Comparison of ENCODE assay signal across 9 cellular contexts in the genomic region with DNA sequence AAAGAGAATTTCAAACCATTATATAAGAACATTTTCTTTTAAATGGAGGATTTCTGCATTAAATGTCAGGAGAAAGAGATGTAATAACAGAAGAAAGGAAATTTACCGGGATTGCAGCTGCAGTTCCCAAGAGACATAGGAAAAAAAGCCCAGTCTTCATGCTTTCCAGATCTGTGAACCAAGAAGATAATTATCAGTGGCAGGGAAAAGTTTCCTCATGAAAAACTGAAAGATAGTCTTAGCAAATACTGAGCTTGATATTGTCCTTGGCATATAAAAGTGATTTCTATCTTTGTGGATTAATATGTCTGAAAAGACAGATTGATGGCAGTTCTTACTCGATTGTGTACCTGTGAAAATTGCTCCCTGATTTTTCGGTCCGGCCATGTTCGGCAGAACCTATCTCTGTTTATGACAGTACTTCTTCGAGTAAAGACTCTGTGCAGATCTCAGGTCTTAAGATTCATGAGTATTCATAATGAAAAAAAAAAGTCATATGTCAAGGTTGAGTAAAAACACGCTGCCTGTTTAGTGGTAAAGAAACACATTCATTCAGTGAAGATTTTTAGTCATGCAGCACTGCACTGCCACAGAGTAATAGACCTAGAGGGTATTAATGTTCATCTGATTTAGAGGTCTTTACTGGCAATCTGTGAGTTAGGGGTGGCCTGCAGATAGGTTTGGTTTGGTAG. TPM values are rescaled to one million over a fixed set of nuclear protein-coding genes. Genes with fewer than 3 reads are reported as not detected.
DNase-seq lines count a peak whose midpoint lies in the region; ATAC-seq and TF ChIP-seq lines count a peak whose summit lies in the region.
"Had no signal": no experiment of that assay in that cellular context is flagged by ENCODE, and none has a peak within 500 bp of the region (broad histone marks: within the 10 kb centered on the region; RNA-seq: fewer than 3 reads in every experiment).

No MANE protein-coding gene starts in this region.

- no peaks in the 10 kb centered on the region for H3K4me1 ChIP-seq in GM23338 (ENCODE audit: insufficient read depth)
- peaks cover 0 to 46% (median 17%) of the 10 kb centered on the region in 5 donors for H3K4me1 ChIP-seq in subcutaneous abdominal adipose tissue (ENCODE audit: control insufficient read depth in 5 of 5, insufficient read depth in 5 of 5, low read length in 5 of 5)
- H3K4me1 ChIP-seq in SJCRH30, result peaks cover 14% of the 10 kb centered on the region

- H3F3A ChIP-seq in GM23338 (replicated peaks; ENCODE audit: low read depth), result no peaks in the 10 kb centered on the region

- no peaks in the 10 kb centered on the region for H3K79me2 ChIP-seq in GM23338 (replicated peaks; ENCODE audit: insufficient read depth)

- no peaks in the 10 kb centered on the region for H4K20me1 ChIP-seq in GM23338 (replicated peaks; ENCODE audit: insufficient read depth)

- H3K27me3 ChIP-seq in GM23338 (ENCODE audit: insufficient read depth) (no peaks in the 10 kb centered on the region), subcutaneous abdominal adipose tissue (ENCODE audit: control insufficient read depth in 5 of 5, insufficient read depth in 4 of 5, low read length in 5 of 5) (no peaks in the 10 kb centered on the region), SJCRH30 (no peaks in the 10 kb centered on the region)

- no peaks in the 10 kb centered on the region; the same call in 1 of the 2 replicates for H3K9me2 ChIP-seq in GM23338 (ENCODE audit: insufficient read depth)

- peak; percentile 11 to 19 for DNase-seq in activated T-cell treated with anti-CD3 and anti-CD28 coated beads, Interleukin-2, amount 50 U/mL, for 72 hours
- DNase-seq in activated T-cell treated with anti-CD3 and anti-CD28 coated beads, Interleukin-2, amount 50 U/mL, for 48 hours, result no peak
- DNase-seq in GM23338 (ENCODE audit: low spot score) (no peak), dedifferentiated amniotic fluid mesenchymal stem cell (ENCODE audit: extremely low spot score) (no peak), NCI-H2227 (lab: John Stamatoyannopoulos, UW; ENCODE audit: unreplicated experiment) (no peak), SJCRH30 (no peak)
- DNase-seq: nucleus accumbens had no signal

- H3K9me3 ChIP-seq in subcutaneous abdominal adipose tissue (ENCODE audit: control insufficient read depth in 5 of 5, low read length in 5 of 5) (no peaks in the 10 kb centered on the region), SJCRH30 (replicated peaks) (no peaks in the 10 kb centered on the region)

- H3K9ac ChIP-seq in subcutaneous abdominal adipose tissue (ENCODE audit: low read length in 5 of 5), result no peak overlapping the region

- no peak overlapping the region for H3K4me3 ChIP-seq in GM23338
- H3K4me3 ChIP-seq in subcutaneous abdominal adipose tissue (ENCODE audit: low read depth in 1 of 5, low read length in 5 of 5), result no peak overlapping the region
- H3K4me3 ChIP-seq in SJCRH30, result no peak overlapping the region

- no peaks in the 10 kb centered on the region for H3K36me3 ChIP-seq in GM23338 (ENCODE audit: insufficient read depth)
- peaks cover 0 to 4% (median 0%) of the 10 kb centered on the region in 5 donors for H3K36me3 ChIP-seq in subcutaneous abdominal adipose tissue (ENCODE audit: control insufficient read depth in 5 of 5, insufficient read depth in 5 of 5, low read length in 5 of 5)
- H3K36me3 ChIP-seq in SJCRH30, result no peaks in the 10 kb centered on the region; the same call in 1 of the 2 replicates

- H3K4me2 ChIP-seq in GM23338, result no peak overlapping the region

- H3K27ac Mint-ChIP-seq in activated T-cell treated with anti-CD3 and anti-CD28 coated beads, Interleukin-2, amount 50 U/mL, for 72 hours, result peak overlapping the region; percentile 41
- no peak overlapping the region for H3K27ac Mint-ChIP-seq in GM23338

- no peaks in the 10 kb centered on the region for H3K27me3 Mint-ChIP-seq in activated T-cell treated with anti-CD3 and anti-CD28 coated beads, Interleukin-2, amount 50 U/mL, for 72 hours (ENCODE audit: low read depth)
- no peaks in the 10 kb centered on the region for H3K27me3 Mint-ChIP-seq in GM23338 (ENCODE audit: insufficient read depth, low read depth, poor library complexity)

- no peaks in the 10 kb centered on the region for H3K9me3 Mint-ChIP-seq in activated T-cell treated with anti-CD3 and anti-CD28 coated beads, Interleukin-2, amount 50 U/mL, for 72 hours
- no peaks in the 10 kb centered on the region for H3K9me3 Mint-ChIP-seq in GM23338

- H3K27ac ChIP-seq in GM23338 (ENCODE audit: low read depth) (no peak overlapping the region), subcutaneous abdominal adipose tissue (ENCODE audit: low read depth, low read length) (peak overlapping the region; percentile 74), SJCRH30 (no peak overlapping the region)

- H3K36me3 Mint-ChIP-seq in activated T-cell treated with anti-CD3 and anti-CD28 coated beads, Interleukin-2, amount 50 U/mL, for 72 hours (ENCODE audit: insufficient read depth in 2 of 2), result no peaks in the 10 kb centered on the region
- H3K36me3 Mint-ChIP-seq in GM23338 (ENCODE audit: low read depth), result no peaks in the 10 kb centered on the region

- peak overlapping the region; percentile 21; the same call in 1 of the 2 replicates for H2AFZ ChIP-seq in GM23338

- H3K4me3 Mint-ChIP-seq in activated T-cell treated with anti-CD3 and anti-CD28 coated beads, Interleukin-2, amount 50 U/mL, for 72 hours, result peak overlapping the region; percentile 64 to 86
- no peak overlapping the region for H3K4me3 Mint-ChIP-seq in GM23338

- ATAC-seq in activated T-cell treated with anti-CD3 and anti-CD28 coated beads, Interleukin-2, amount 50 U/mL, for 72 hours (replicated peaks in 1 of 2), result peak; percentile 94 to 95
- ATAC-seq in GM23338, result no peak
- ATAC-seq in HG03521 (IDR thresholded peaks at IDR 0.05; ENCODE audit: unreplicated experiment), result peak; percentile 72

- TF ChIP-seq CTCF in GM23338 (conservative IDR thresholded peaks at IDR 0.05; ENCODE audit: low read depth in 2 of 2), result no peak

- peaks cover 27% of the 10 kb centered on the region for H3K4me1 Mint-ChIP-seq in activated T-cell treated with anti-CD3 and anti-CD28 coated beads, Interleukin-2, amount 50 U/mL, for 72 hours (ENCODE audit: low read depth)
- H3K4me1 Mint-ChIP-seq in GM23338, result no peaks in the 10 kb centered on the region

TF ChIP-seq in GM23338, 12 proteins besides CTCF, POLR2A, EP300 and RAD21 (continues in another document):
- TF ChIP-seq POLR2AphosphoS5 (IDR thresholded peaks at IDR 0.05; ENCODE audit: low read depth) (no peak), JUNB (IDR thresholded peaks at IDR 0.05; ENCODE audit: unreplicated experiment) (no peak), ZNF114 (CRISPR knock-in tag; IDR thresholded peaks at IDR 0.05) (no peak), STAT1 (IDR thresholded peaks at IDR 0.05; ENCODE audit: unreplicated experiment) (no peak), ETS1 (IDR thresholded peaks at IDR 0.05) (no peak)

RNA-seq across cellular contexts. Expression of gene SPARCL1, which starts 29.6 kb away (rescaled TPM):
- total RNA-seq in activated T-cell treated with anti-CD3 and anti-CD28 coated beads, Interleukin-2, amount 50 U/mL, for 72 hours, result not detected
- 1.5 and 1.7 TPM in 2 replicates for total RNA-seq in GM23338 (2014; rRNA removed; shearing (Covaris generic))
- 1.7 and 2.4 TPM in 2 replicates for polyA plus RNA-seq in GM23338 (2016; fragmentation: Nextera tagmentation; extraction: Ambion mirVana)
- total RNA-seq in SJCRH30 (2014; rRNA removed; shearing (Covaris generic)), result 0.18 TPM in 1 of 2 replicates, not detected in the other

Comparison
In these comparisons a context has a peak if more than half of its experiments do, and no peak if none do; other contexts are left out.
1. DNase-seq: peak in activated T-cell treated with anti-CD3 and anti-CD28 coated beads, Interleukin-2, amount 50 U/mL, for 72 hours (2 of 2); none in activated T-cell treated with anti-CD3 and anti-CD28 coated beads, Interleukin-2, amount 50 U/mL, for 48 hours (0 of 2), GM23338 (single experiment), dedifferentiated amniotic fluid mesenchymal stem cell (single experiment), NCI-H2227 (single experiment) and SJCRH30 (0 of 2).